ENCODE assay signal across 8 cellular contexts in the genomic region with DNA sequence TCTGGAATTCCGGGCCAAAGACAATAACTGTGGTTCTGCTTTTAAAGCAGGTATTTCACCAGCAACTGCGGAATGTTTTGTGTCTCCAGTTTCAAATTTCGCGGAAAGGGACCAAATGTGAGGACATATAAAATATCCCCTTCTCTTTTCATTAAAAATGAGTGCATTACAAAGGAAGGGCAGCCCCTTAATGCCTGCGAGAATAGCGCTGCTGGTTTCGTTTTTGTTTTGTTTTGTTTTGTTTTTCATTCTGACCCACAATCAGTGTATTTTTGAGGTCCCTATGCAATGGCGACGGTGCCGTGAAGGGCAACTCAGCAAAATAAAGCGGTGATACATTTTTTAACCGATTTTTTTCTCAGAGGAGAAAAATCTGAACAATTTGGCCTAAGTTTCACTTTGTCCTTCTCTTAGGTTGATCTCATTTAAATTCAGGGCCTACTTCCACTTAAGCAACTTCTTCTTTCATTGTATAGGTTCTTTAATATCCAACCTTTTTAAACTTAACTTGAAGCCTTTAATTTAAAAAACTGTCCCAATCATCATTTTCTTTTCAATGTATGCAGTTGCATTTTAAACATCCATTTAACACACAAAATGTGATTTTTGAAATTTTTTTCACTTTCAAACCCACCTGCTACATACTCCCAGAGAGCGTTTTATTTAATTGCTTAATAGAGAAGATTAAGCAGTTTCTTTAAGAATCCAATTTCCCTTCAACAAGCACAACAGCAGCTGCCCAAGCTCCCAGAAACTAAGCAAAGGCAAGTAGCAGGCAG. TPM values are rescaled to one million over a fixed set of nuclear protein-coding genes. Genes with fewer than 3 reads are reported as not detected.
A peak's percentile ranks its signal among the peaks of the same experiment; 100 is the strongest.
DNase-seq lines count a peak whose midpoint lies in the region; ATAC-seq and TF ChIP-seq lines count a peak whose summit lies in the region.

No MANE protein-coding gene starts in this region.

- peaks cover 19% of the 10 kb centered on the region for H3K27me3 Mint-ChIP-seq in dendritic cell treated with granulocyte-macrophage colony-stimulating factor and Interleukin-4, amounts not matched to agents 40 ng/mL and 50 ng/mL, for 4 days
- no peaks in the 10 kb centered on the region for H3K27me3 Mint-ChIP-seq in natural killer cell (ENCODE audit: low read depth in 2 of 2)

- H3K36me3 ChIP-seq in heart right ventricle = no peaks in the 10 kb centered on the region

- H3K4me3 ChIP-seq in heart right ventricle = peak overlapping the region; percentile 42 to 94 (median 90)

- H3K9me3 Mint-ChIP-seq in dendritic cell treated with granulocyte-macrophage colony-stimulating factor and Interleukin-4, amounts not matched to agents 40 ng/mL and 50 ng/mL, for 4 days = no peaks in the 10 kb centered on the region
- no peaks in the 10 kb centered on the region for H3K9me3 Mint-ChIP-seq in natural killer cell

- DNase-seq in heart right ventricle = no peak
- no peak for DNase-seq in cardiac septum (ENCODE audit: low spot score)
- DNase-seq in OCI-M1 (lab: John Stamatoyannopoulos, UW) = peak; percentile 88
- DNase-seq in natural killer cell = no peak
- DNase-seq in HPDE6-E6E7 (ENCODE audit: extremely low spot score) = no peak
- no peak for DNase-seq in GM19240 (ENCODE audit: insufficient read length, low spot score)

- intact Hi-C loops in heart right ventricle (cut with DNase I) (loop anchor here in 9 of 10 donors (2.0 to 10.0 kb wide), 17 partner anchors 21 to 477 kb away; partner anchors contain the start of gene AIG1 (in 2 of the 9)), cardiac septum (cut with DNase I) (loop anchor here (2.0 to 10.0 kb wide), 6 partner anchors 79 to 277 kb away; partner anchors contain the start of gene AIG1), natural killer cell (cut with micrococcal nuclease) (loop anchor here (1.0 to 10.0 kb wide), 5 partner anchors 35 to 1407 kb away; no protein-coding TSS in a partner anchor)
- intact Hi-C loops in dendritic cell treated with granulocyte-macrophage colony-stimulating factor and Interleukin-4, amounts not matched to agents 40 ng/mL and 50 ng/mL, for 4 days (cut with micrococcal nuclease) = loop anchor here (5.0 to 10.0 kb wide), 4 partner anchors 114 to 567 kb away; partner anchors contain the start of genes AIG1 and FUCA2

- peaks cover 46% of the 10 kb centered on the region for H3K4me1 Mint-ChIP-seq in dendritic cell treated with granulocyte-macrophage colony-stimulating factor and Interleukin-4, amounts not matched to agents 40 ng/mL and 50 ng/mL, for 4 days (ENCODE audit: low read depth)
- peaks cover 25 to 27% of the 10 kb centered on the region in 2 donors for H3K4me1 Mint-ChIP-seq in natural killer cell

- peak overlapping the region; percentile 87 for H3K27ac Mint-ChIP-seq in dendritic cell treated with granulocyte-macrophage colony-stimulating factor and Interleukin-4, amounts not matched to agents 40 ng/mL and 50 ng/mL, for 4 days
- H3K27ac Mint-ChIP-seq in natural killer cell = peak overlapping the region; percentile 99

- ATAC-seq in heart right ventricle = no peak
- ATAC-seq in HG02763 (IDR thresholded peaks at IDR 0.05; ENCODE audit: unreplicated experiment) = peak; percentile 22
- peak; percentile 12 to 21 (median 19) for ATAC-seq in natural killer cell

- H3K4me3 Mint-ChIP-seq in dendritic cell treated with granulocyte-macrophage colony-stimulating factor and Interleukin-4, amounts not matched to agents 40 ng/mL and 50 ng/mL, for 4 days = peak overlapping the region; percentile 74
- peak overlapping the region; percentile 87 for H3K4me3 Mint-ChIP-seq in natural killer cell

- no peaks in the 10 kb centered on the region for H3K36me3 Mint-ChIP-seq in dendritic cell treated with granulocyte-macrophage colony-stimulating factor and Interleukin-4, amounts not matched to agents 40 ng/mL and 50 ng/mL, for 4 days (ENCODE audit: low read depth)
- no peaks in the 10 kb centered on the region for H3K36me3 Mint-ChIP-seq in natural killer cell

- H3K27me3 ChIP-seq in heart right ventricle = no peaks in the 10 kb centered on the region

- no peaks in the 10 kb centered on the region for H3K9me3 ChIP-seq in heart right ventricle

- H3K4me1 ChIP-seq in heart right ventricle = peaks cover 0 to 21% (median 18%) of the 10 kb centered on the region in 9 donors

- H3K27ac ChIP-seq in heart right ventricle = peak overlapping the region; percentile 90 to 100 (median 99)

- TF ChIP-seq CTCF in heart right ventricle (IDR thresholded peaks at IDR 0.05) (no peak), natural killer cell (IDR thresholded peaks at IDR 0.05) (no peak)

- WGBS in heart right ventricle, 2 donors = 11 to 16% methylated on average over 13 of the region's 13 CpGs

RNA-seq across cellular contexts. Expression of gene HIVEP2, which starts 2.9 kb away (rescaled TPM):
- total RNA-seq in heart right ventricle = 10 to 100 TPM; 10.3 to 31.6 (median 21.7) TPM
- polyA plus RNA-seq in heart right ventricle = 1 to 10 TPM; 2.1 to 2.9 TPM
- total RNA-seq in cardiac septum = 25.7 TPM
- total RNA-seq in natural killer cell = 10 to 100 TPM; 14.6 to 21.6 (median 18.7) TPM

Comparison
In these comparisons a context has a peak if more than half of its experiments do, and no peak if none do; other contexts are left out.
1. ATAC-seq: peak in HG02763 (single experiment) and natural killer cell (3 of 3); none in heart right ventricle (0 of 8).